In genomic region chr2:218423584-218423983, GRCh38 we compare ENCODE assay signal across 17 cellular contexts. TPM values are rescaled to one million over a fixed set of nuclear protein-coding genes. Genes with fewer than 3 reads are reported as not detected.
DNase-seq lines count a peak whose midpoint lies in the region; ATAC-seq and TF ChIP-seq lines count a peak whose summit lies in the region.
"Had no signal": no experiment of that assay in that cellular context is flagged by ENCODE, and none has a peak within 500 bp of the region (broad histone marks: within the 10 kb centered on the region; RNA-seq: fewer than 3 reads in every experiment).

No MANE protein-coding gene starts in this region.

- no peak for DNase-seq in Caco-2
- DNase-seq in neural crest cell (ENCODE audit: low read depth, low spot score), result no peak
- no peak for DNase-seq in stimulated activated effector memory CD8-positive, alpha-beta T cell treated with anti-CD3 and anti-CD28 coated beads, Interleukin-12 subunit alpha, Interleukin-12 subunit beta, amount 100 ng/mL, for 72 hours (ENCODE audit: low spot score in 2 of 2)
- no peak for DNase-seq in stomach
- no peak for DNase-seq in Calu3
- DNase-seq: AML-193; CD4-positive, alpha-beta T cell; DMS79 treated with DMSO at 0.1 percent for 48 hours; GF-D8; HCEC 1CT had no signal

- POLR2A ChIA-PET in Caco-2 (lab: Charles Lee), result no interaction called here

- no TSS peak for BruUV-seq in Caco-2 (replicated peaks; lab: Mats Ljungman, UMichigan)
- BruUV-seq in Calu3 (replicated peaks; lab: Mats Ljungman, UMichigan), result no TSS peak

- TF ChIP-seq CTCF in 22Rv1 (IDR thresholded peaks at IDR 0.05), result no peak
- TF ChIP-seq CTCF in Caco-2 (IDR thresholded peaks at IDR 0.05; ENCODE audit: insufficient read depth in 1 of 2, low read depth in 1 of 2, low read length in 1 of 2, severe bottlenecking in 1 of 2, unreplicated experiment in 1 of 2), result no peak
- TF ChIP-seq CTCF in neural crest cell (conservative IDR thresholded peaks at IDR 0.05), result no peak
- no peak for TF ChIP-seq CTCF in stomach (IDR thresholded peaks at IDR 0.05)
- TF ChIP-seq CTCF in Calu3 (IDR thresholded peaks at IDR 0.05; ENCODE audit: unreplicated experiment), result no peak

- CTCF ChIA-PET in Caco-2 (lab: Charles Lee) (no interaction called here), Calu3 (lab: Charles Lee) (no interaction called here)

- 76 to 91% (median 84%) methylated on average over 7 to 9 of the region's 9 CpGs for WGBS in stomach, 5 donors

- H3K36me3 ChIP-seq in Caco-2 (ENCODE audit: control insufficient read depth, insufficient read depth, low read length), result peaks cover 13% of the 10 kb centered on the region
- H3K36me3 ChIP-seq in stomach, result no peaks in the 10 kb centered on the region

- H3K36me3 Mint-ChIP-seq in Caco-2 (ENCODE audit: insufficient read depth, unreplicated experiment) (peaks cover 74% of the 10 kb centered on the region), neural crest cell (ENCODE audit: low read depth) (no peaks in the 10 kb centered on the region), Calu3 (ENCODE audit: insufficient read depth, unreplicated experiment) (no peaks in the 10 kb centered on the region)
- H3K36me3 Mint-ChIP-seq in stimulated activated effector memory CD8-positive, alpha-beta T cell treated with anti-CD3 and anti-CD28 coated beads, Interleukin-12 subunit alpha, Interleukin-12 subunit beta, amount 100 ng/mL, for 72 hours, result no peaks in the 10 kb centered on the region

- H3K9me3 Mint-ChIP-seq in Caco-2 (ENCODE audit: unreplicated experiment) (no peaks in the 10 kb centered on the region), neural crest cell (no peaks in the 10 kb centered on the region), Calu3 (ENCODE audit: low read depth, unreplicated experiment) (no peaks in the 10 kb centered on the region)
- no peaks in the 10 kb centered on the region for H3K9me3 Mint-ChIP-seq in stimulated activated effector memory CD8-positive, alpha-beta T cell treated with anti-CD3 and anti-CD28 coated beads, Interleukin-12 subunit alpha, Interleukin-12 subunit beta, amount 100 ng/mL, for 72 hours
- H3K9me3 Mint-ChIP-seq: CD4-positive, alpha-beta T cell had no signal

- no peak for TF ChIP-seq EP300 in stomach (IDR thresholded peaks at IDR 0.05)

- peaks cover 19% of the 10 kb centered on the region for H3K4me1 Mint-ChIP-seq in Caco-2 (ENCODE audit: low read depth, unreplicated experiment)
- peaks cover 4% of the 10 kb centered on the region for H3K4me1 Mint-ChIP-seq in neural crest cell
- peaks cover 8% of the 10 kb centered on the region for H3K4me1 Mint-ChIP-seq in stimulated activated effector memory CD8-positive, alpha-beta T cell treated with anti-CD3 and anti-CD28 coated beads, Interleukin-12 subunit alpha, Interleukin-12 subunit beta, amount 100 ng/mL, for 72 hours
- peaks cover 11% of the 10 kb centered on the region for H3K4me1 Mint-ChIP-seq in Calu3 (ENCODE audit: low read depth, unreplicated experiment)

- H3K4me1 ChIP-seq in Caco-2 (peaks cover 27% of the 10 kb centered on the region), stomach (peaks cover 0 to 7% (median 2%) of the 10 kb centered on the region in 4 donors)

- H3K9me3 ChIP-seq in Caco-2 (no peaks in the 10 kb centered on the region), stomach (no peaks in the 10 kb centered on the region)
- H3K9me3 ChIP-seq: A549 had no signal

- H3K27ac Mint-ChIP-seq in Caco-2 (ENCODE audit: unreplicated experiment) (peak overlapping the region; percentile 23), neural crest cell (ENCODE audit: unreplicated experiment) (peak overlapping the region; percentile 93), Calu3 (ENCODE audit: unreplicated experiment) (no peak overlapping the region)
- peak overlapping the region; percentile 26 for H3K27ac Mint-ChIP-seq in stimulated activated effector memory CD8-positive, alpha-beta T cell treated with anti-CD3 and anti-CD28 coated beads, Interleukin-12 subunit alpha, Interleukin-12 subunit beta, amount 100 ng/mL, for 72 hours
- H3K27ac Mint-ChIP-seq: CD4-positive, alpha-beta T cell had no signal

- H3K4me3 Mint-ChIP-seq in Caco-2 (ENCODE audit: unreplicated experiment), result no peak overlapping the region
- no peak overlapping the region for H3K4me3 Mint-ChIP-seq in neural crest cell
- H3K4me3 Mint-ChIP-seq in stimulated activated effector memory CD8-positive, alpha-beta T cell treated with anti-CD3 and anti-CD28 coated beads, Interleukin-12 subunit alpha, Interleukin-12 subunit beta, amount 100 ng/mL, for 72 hours, result no peak overlapping the region
- H3K4me3 Mint-ChIP-seq in Calu3 (ENCODE audit: low read depth, unreplicated experiment), result no peak overlapping the region
- H3K4me3 Mint-ChIP-seq: CD4-positive, alpha-beta T cell had no signal

- intact Hi-C loops in Caco-2 (cut with micrococcal nuclease; ENCODE audit: unreplicated experiment), result no loop called here
- intact Hi-C loops in stomach (cut with DNase I; ENCODE audit: low total_unique reads), result no loop called here
- intact Hi-C loops in Calu3 (cut with micrococcal nuclease; ENCODE audit: unreplicated experiment), result no loop called here

- ATAC-seq in stimulated activated effector memory CD8-positive, alpha-beta T cell treated with anti-CD3 and anti-CD28 coated beads, Interleukin-12 subunit alpha, Interleukin-12 subunit beta, amount 100 ng/mL, for 72 hours, result no peak
- ATAC-seq in HG02981 (IDR thresholded peaks at IDR 0.05; ENCODE audit: unreplicated experiment), result no peak
- ATAC-seq: A549 had no signal

- H3K27me3 Mint-ChIP-seq in Caco-2 (ENCODE audit: insufficient read depth, unreplicated experiment), result no peaks in the 10 kb centered on the region
- H3K27me3 Mint-ChIP-seq in neural crest cell (ENCODE audit: low read depth), result no peaks in the 10 kb centered on the region
- no peaks in the 10 kb centered on the region for H3K27me3 Mint-ChIP-seq in Calu3 (ENCODE audit: unreplicated experiment)
- H3K27me3 Mint-ChIP-seq: CD4-positive, alpha-beta T cell had no signal

- H3K4me3 ChIP-seq in Caco-2 (ENCODE audit: low read depth, low read length), result no peak overlapping the region
- no peak overlapping the region for H3K4me3 ChIP-seq in stomach
- H3K4me3 ChIP-seq: A549 had no signal

- no peak for TF ChIP-seq POLR2A in stomach (IDR thresholded peaks at IDR 0.05)

- H3K27me3 ChIP-seq in Caco-2 (replicated peaks; ENCODE audit: control insufficient read depth, insufficient read depth, low read length), result no peaks in the 10 kb centered on the region
- no peaks in the 10 kb centered on the region for H3K27me3 ChIP-seq in stomach

- H3K27ac ChIP-seq in 22Rv1, result peak overlapping the region; percentile 23; the same call in 1 of the 2 replicates
- H3K27ac ChIP-seq in stomach, result no peak overlapping the region
- H3K27ac ChIP-seq: A549, C4-2B, KMS-11 had no signal

RNA-seq across cellular contexts. Expression of gene VIL1, which starts 4.7 kb away (rescaled TPM):
- total RNA-seq in Caco-2 (2022), result 401 and 448 TPM in 2 replicates
- total RNA-seq in neural crest cell, result not detected in 2 replicates
- 100 to 1,000 TPM in 1 of 5 donors, 10 to 100 TPM in 2, under 1 TPM in 1, not detected in 1; 0.43 to 120 (median 12.7) TPM for total RNA-seq in stomach
- 1 to 10 TPM in 2 of 3 donors, under 1 TPM in 1; 0.38 to 1.8 (median 1.1) TPM for polyA plus RNA-seq in stomach
- 9.0 and 16.4 TPM in 2 replicates for total RNA-seq in Calu3 (2022)
- total RNA-seq: H4 had no signal
- polyA plus RNA-seq: BJ had no signal

RNA-seq across cellular contexts. Expression of gene CTDSP1, which starts 23.9 kb away (rescaled TPM):
- 103 and 104 TPM in 2 replicates for total RNA-seq in Caco-2 (2022)
- total RNA-seq in neural crest cell, result 46.4 TPM in 2 replicates
- total RNA-seq in stomach, result 100 to 1,000 TPM in 3 of 5 donors, 10 to 100 TPM in 2; 43.3 to 188 (median 128) TPM
- 100 to 1,000 TPM in 2 of 3 donors, 10 to 100 TPM in 1; 99.8 to 117 (median 100) TPM for polyA plus RNA-seq in stomach
- 58.0 and 59.3 TPM in 2 replicates for total RNA-seq in Calu3 (2022)

RNA-seq across cellular contexts. Expression of gene SLC11A1, which starts 41.5 kb away (rescaled TPM):
- total RNA-seq in Caco-2 (2022) (0.12 and 0.32 TPM in 2 replicates), neural crest cell (0.09 TPM in 1 of 2 replicates, not detected in the other), stomach (10 to 100 TPM in 3 of 5 donors, 1 to 10 TPM in 1, not detected in 1; 8.9 to 20.4 (median 16.9) TPM), Calu3 (2022) (0.12 TPM in 1 of 2 replicates, not detected in the other)
- polyA plus RNA-seq in stomach, result 1 to 10 TPM; 4.2 to 4.7 (median 4.5) TPM
